Comparison of ENCODE assay signal across 19 cellular contexts in the genomic region with DNA sequence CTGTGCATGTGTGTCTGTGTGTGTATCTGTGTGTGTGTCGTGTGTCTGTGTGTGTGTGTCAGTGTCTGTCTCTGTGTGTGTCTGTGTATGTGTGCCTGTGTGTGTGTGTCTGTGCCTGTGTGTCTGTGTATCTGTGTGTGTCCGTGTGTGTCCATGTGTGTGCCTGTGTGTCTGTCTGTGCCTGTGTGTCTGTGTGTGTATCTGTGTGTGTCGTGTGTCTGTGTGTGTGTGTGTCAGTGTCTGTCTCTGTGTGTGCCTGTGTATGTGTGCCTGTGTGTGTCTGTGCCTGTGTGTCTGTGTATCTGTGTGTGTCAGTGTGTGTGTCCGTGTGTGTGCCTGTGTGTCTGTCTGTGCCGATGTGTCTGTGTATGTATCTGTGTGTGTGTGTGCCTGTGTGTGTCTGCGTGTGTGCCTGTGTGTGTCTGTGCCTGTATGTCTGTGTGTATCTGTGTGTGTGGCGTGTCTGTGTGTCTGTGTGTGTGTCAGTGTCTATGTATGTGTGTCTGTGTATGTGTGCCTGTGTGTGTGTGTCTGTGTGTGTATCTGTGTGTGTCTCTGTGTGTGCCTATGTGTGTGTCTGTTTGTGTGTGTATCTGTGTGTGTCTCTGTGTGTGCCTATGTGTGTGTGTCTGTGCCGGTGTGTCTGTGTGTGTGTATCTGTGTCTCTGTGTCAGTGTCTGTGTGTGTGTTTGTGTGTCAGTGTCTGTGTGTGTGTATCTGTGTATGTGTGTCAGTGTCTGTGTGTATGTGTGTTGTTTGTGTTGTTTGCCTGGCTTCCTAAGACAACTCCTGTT. TPM values are rescaled to one million over a fixed set of nuclear protein-coding genes. Genes with fewer than 3 reads are reported as not detected.
DNase-seq lines count a peak whose midpoint lies in the region; ATAC-seq, FAIRE-seq and TF ChIP-seq lines count a peak whose summit lies in the region.
"Had no signal": no experiment of that assay in that cellular context is flagged by ENCODE, and none has a peak within 500 bp of the region (broad histone marks: within the 10 kb centered on the region; RNA-seq: fewer than 3 reads in every experiment).

No MANE protein-coding gene starts in this region.

- POLR2A ChIA-PET in naive thymus-derived CD4-positive, alpha-beta T cell (lab: Charles Lee), result interaction anchor here (1.0 kb wide), 1 partner anchor 9 kb away, joined by 7 read pairs; no protein-coding TSS in a partner anchor

- no peak overlapping the region for H3K27ac Mint-ChIP-seq in stimulated activated naive CD8-positive, alpha-beta T cell treated with anti-CD3 and anti-CD28 coated beads, Interleukin-15, amount 100 ng/mL, for 72 hours
- no peak overlapping the region for H3K27ac Mint-ChIP-seq in naive thymus-derived CD4-positive, alpha-beta T cell

- H3K27me3 ChIP-seq in bronchial epithelial cell (ENCODE audit: control insufficient read depth, insufficient read depth, low read length) (no peaks in the 10 kb centered on the region), heart right ventricle (no peaks in the 10 kb centered on the region)
- no peaks in the 10 kb centered on the region for H3K27me3 ChIP-seq in naive thymus-derived CD4-positive, alpha-beta T cell (ENCODE audit: control insufficient read depth in 2 of 2, insufficient read depth in 2 of 2, low read length in 2 of 2)
- H3K27me3 ChIP-seq: SJSA1 had no signal

- H3K36me3 ChIP-seq in bronchial epithelial cell (ENCODE audit: control insufficient read depth, insufficient read depth, low read length) (no peaks in the 10 kb centered on the region), heart right ventricle (no peaks in the 10 kb centered on the region)
- H3K36me3 ChIP-seq in naive thymus-derived CD4-positive, alpha-beta T cell (ENCODE audit: control insufficient read depth in 2 of 3, insufficient read depth in 3 of 3, low read length in 3 of 3), result peaks cover 0 to 5% (median 0%) of the 10 kb centered on the region in 3 experiments

- no peaks in the 10 kb centered on the region for H3K9me3 ChIP-seq in naive thymus-derived CD4-positive, alpha-beta T cell (ENCODE audit: control insufficient read depth in 2 of 3, low read length in 3 of 3)
- H3K9me3 ChIP-seq in heart right ventricle, result no peaks in the 10 kb centered on the region
- H3K9me3 ChIP-seq: SJSA1 had no signal

- H3K4me3 ChIP-seq in bronchial epithelial cell (ENCODE audit: low read depth, low read length) (no peak overlapping the region), heart right ventricle (no peak overlapping the region)
- H3K4me3 ChIP-seq in naive thymus-derived CD4-positive, alpha-beta T cell (ENCODE audit: low read length), result no peak overlapping the region
- H3K4me3 ChIP-seq: SJSA1 had no signal

- peaks cover 27% of the 10 kb centered on the region for H3K4me1 Mint-ChIP-seq in stimulated activated naive CD8-positive, alpha-beta T cell treated with anti-CD3 and anti-CD28 coated beads, Interleukin-15, amount 100 ng/mL, for 72 hours
- peaks cover 4 to 67% (median 51%) of the 10 kb centered on the region in 7 donors for H3K4me1 Mint-ChIP-seq in naive thymus-derived CD4-positive, alpha-beta T cell

- H3K4me1 ChIP-seq in naive thymus-derived CD4-positive, alpha-beta T cell (ENCODE audit: control insufficient read depth in 2 of 2, insufficient read depth in 2 of 2, low read length in 2 of 2), result peaks cover 0 to 32% of the 10 kb centered on the region in 2 donors
- peaks cover 0 to 20% (median 9%) of the 10 kb centered on the region in 9 donors for H3K4me1 ChIP-seq in heart right ventricle

- intact Hi-C loops in naive thymus-derived CD4-positive, alpha-beta T cell (cut with micrococcal nuclease), result no loop called here
- intact Hi-C loops in heart right ventricle (cut with DNase I), result no loop called here

- no peak for DNase-seq in stimulated activated naive CD8-positive, alpha-beta T cell treated with anti-CD3 and anti-CD28 coated beads, Interleukin-15, amount 100 ng/mL, for 72 hours
- DNase-seq in stimulated activated naive CD8-positive, alpha-beta T cell treated with anti-CD3 and anti-CD28 coated beads, Interleukin-15, Interleukin-2, amounts not matched to agents 100 U/mL and 50 U/mL, for 24 hours, result no peak
- no peak for DNase-seq in bronchial epithelial cell (ENCODE audit: low read depth)
- DNase-seq in naive thymus-derived CD4-positive, alpha-beta T cell, result no peak
- no peak for DNase-seq in DMS114 treated with DMSO at 0.1 percent for 48 hours (lab: John Stamatoyannopoulos, UW; ENCODE audit: unreplicated experiment)
- no peak for DNase-seq in NAMALWA (ENCODE audit: low spot score)
- DNase-seq in effector CD4-positive, alpha-beta T cell, result no peak
- DNase-seq in heart right ventricle, result no peak
- DNase-seq: C1 segment of cervical spinal cord, GDM1, HCEC 1CT, KG1, NCI-H1048, NCI-H146, NCI-H2081, NCI-H510A treated with DMSO at 0.1 percent for 48 hours had no signal

- peak overlapping the region; percentile 14 for H3K27ac ChIP-seq in naive thymus-derived CD4-positive, alpha-beta T cell (ENCODE audit: low read depth, low read length)
- no peak overlapping the region for H3K27ac ChIP-seq in heart right ventricle
- H3K27ac ChIP-seq: HL-60, SJSA1 had no signal

- ATAC-seq in stimulated activated naive CD8-positive, alpha-beta T cell treated with anti-CD3 and anti-CD28 coated beads, Interleukin-15, amount 100 ng/mL, for 72 hours, result peak; percentile 29
- no peak for ATAC-seq in stimulated activated naive CD8-positive, alpha-beta T cell treated with anti-CD3 and anti-CD28 coated beads, Interleukin-15, Interleukin-2, amounts not matched to agents 100 U/mL and 50 U/mL, for 24 hours
- ATAC-seq in naive thymus-derived CD4-positive, alpha-beta T cell, result no peak
- no peak for ATAC-seq in heart right ventricle

- H3K9me3 Mint-ChIP-seq in stimulated activated naive CD8-positive, alpha-beta T cell treated with anti-CD3 and anti-CD28 coated beads, Interleukin-15, amount 100 ng/mL, for 72 hours, result no peaks in the 10 kb centered on the region
- no peaks in the 10 kb centered on the region for H3K9me3 Mint-ChIP-seq in naive thymus-derived CD4-positive, alpha-beta T cell

- peaks cover 0 to 14% (median 0%) of the 10 kb centered on the region in 5 donors for H3K36me3 Mint-ChIP-seq in naive thymus-derived CD4-positive, alpha-beta T cell

- CTCF ChIA-PET in naive thymus-derived CD4-positive, alpha-beta T cell (lab: Charles Lee), result interaction anchor here (0.8 kb wide), 1 partner anchor 60 kb away, joined by 3 read pairs; no protein-coding TSS in a partner anchor

- H3K4me3 Mint-ChIP-seq in stimulated activated naive CD8-positive, alpha-beta T cell treated with anti-CD3 and anti-CD28 coated beads, Interleukin-15, amount 100 ng/mL, for 72 hours, result no peak overlapping the region
- H3K4me3 Mint-ChIP-seq in naive thymus-derived CD4-positive, alpha-beta T cell, result no peak overlapping the region

- WGBS in heart right ventricle, 2 donors, result 94 to 97% methylated on average over 8 of the region's 8 CpGs

- TF ChIP-seq CTCF in bronchial epithelial cell (IDR thresholded peaks at IDR 0.05; ENCODE audit: insufficient read depth, low read length, severe bottlenecking) (no peak), heart right ventricle (IDR thresholded peaks at IDR 0.05) (no peak)

- peak; percentile 99 for FAIRE-seq in bronchial epithelial cell (lab: Jason Lieb, UNC)

- H3K27me3 Mint-ChIP-seq in stimulated activated naive CD8-positive, alpha-beta T cell treated with anti-CD3 and anti-CD28 coated beads, Interleukin-15, amount 100 ng/mL, for 72 hours, result no peaks in the 10 kb centered on the region
- no peaks in the 10 kb centered on the region for H3K27me3 Mint-ChIP-seq in naive thymus-derived CD4-positive, alpha-beta T cell

RNA-seq across cellular contexts. Expression of a gene that starts 11.6 kb away (rescaled TPM):
- total RNA-seq in bronchial epithelial cell (1.7 and 1.8 TPM in 2 replicates), heart right ventricle (10 to 100 TPM in 6 of 10 donors, 1 to 10 TPM in 4; 6.0 to 14.3 (median 11.3) TPM)
- 10 to 100 TPM in 4 of 5 experiments, 1 to 10 TPM in 1; 7.3 to 43.4 (median 22.5) TPM for total RNA-seq in naive thymus-derived CD4-positive, alpha-beta T cell
- polyA plus RNA-seq in naive thymus-derived CD4-positive, alpha-beta T cell, result 10 to 100 TPM in 1 of 2 donors, 1 to 10 TPM in 1; 6.0 to 16.7 TPM
- 1 to 10 TPM; 1.5 to 4.8 TPM for polyA plus RNA-seq in heart right ventricle

RNA-seq across cellular contexts. Expression of a gene that starts 51.2 kb away (rescaled TPM):
- total RNA-seq in bronchial epithelial cell (96.4 and 176 TPM in 2 replicates), heart right ventricle (1 to 10 TPM in 9 of 10 donors, under 1 TPM in 1; 0.62 to 4.3 (median 1.8) TPM)
- 1 to 10 TPM; 1.0 to 3.6 (median 1.4) TPM for total RNA-seq in naive thymus-derived CD4-positive, alpha-beta T cell
- polyA plus RNA-seq in naive thymus-derived CD4-positive, alpha-beta T cell, result 1 to 10 TPM; 1.3 to 1.9 TPM
- polyA plus RNA-seq in heart right ventricle, result 1 to 10 TPM; 2.7 to 4.2 TPM

RNA-seq across cellular contexts. Expression of a gene that starts 51.9 kb away (rescaled TPM):
- total RNA-seq in bronchial epithelial cell (under 0.01 TPM in 1 of 2 replicates, not detected in the other), heart right ventricle (not detected)
- total RNA-seq in naive thymus-derived CD4-positive, alpha-beta T cell, result under 1 TPM in 3 of 5 experiments, not detected in 2; 0.58 to 0.81 (median 0.64) TPM
- polyA plus RNA-seq in naive thymus-derived CD4-positive, alpha-beta T cell, result under 1 TPM in 1 of 2 donors, not detected in 1; 0.48 TPM
- not detected for polyA plus RNA-seq in heart right ventricle
- total RNA-seq: A673 had no signal

Comparison
In these comparisons a context has a peak if more than half of its experiments do, and no peak if none do; other contexts are left out.
1. RNA of a gene that starts 51.2 kb away (total RNA-seq): 96.4 to 176 TPM in bronchial epithelial cell; 0.62 to 4.3 TPM in heart right ventricle and 1.0 to 3.6 TPM in naive thymus-derived CD4-positive, alpha-beta T cell; every median in the first group is over 10 times any median in the second.